12 cellular contexts compared by ENCODE assay signal in the genomic region with DNA sequence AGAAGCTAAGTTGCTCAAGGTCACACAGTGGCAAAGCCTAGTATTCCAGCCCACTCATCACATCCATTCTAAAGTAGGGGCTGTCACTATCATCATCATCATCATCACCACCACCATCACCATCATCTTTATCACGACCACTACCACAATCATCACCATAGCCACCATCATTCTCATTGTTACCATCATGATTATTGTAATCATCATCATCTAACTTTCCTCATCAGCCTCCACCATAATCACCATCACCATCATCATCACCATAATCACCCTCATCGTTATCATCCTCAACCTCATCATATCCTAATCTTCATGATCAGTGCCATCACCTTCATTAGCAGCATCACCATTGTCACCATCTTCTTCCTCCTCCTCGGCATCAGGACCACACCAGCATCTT. TPM values are rescaled to one million over a fixed set of nuclear protein-coding genes. Genes with fewer than 3 reads are reported as not detected.
"Had no signal": no experiment of that assay in that cellular context is flagged by ENCODE, and none has a peak within 500 bp of the region (broad histone marks: within the 10 kb centered on the region; RNA-seq: fewer than 3 reads in every experiment).

No MANE protein-coding gene starts in this region.

- ATAC-seq: GM23338, HCT116 had no signal

- DNase-seq: GM23248, GOT3, H7, H9, HCEC 1CT, HFFc6 had no signal

- H3K9ac ChIP-seq: GM23248 had no signal

- H3K36me3 ChIP-seq: HAP-1 had no signal

- H3K4me1 ChIP-seq: HAP-1 had no signal

- H2AFZ ChIP-seq: GM23248, GM23338 had no signal

- H3K4me2 ChIP-seq: GM23338 had no signal

- H3K27ac ChIP-seq: GM23248 had no signal

- H3K9me3 ChIP-seq: HAP-1 had no signal

- FAIRE-seq: H1, H54 had no signal

- H3K4me3 ChIP-seq: GM23248, GM23338, HAP-1 had no signal

RNA-seq across cellular contexts. Expression of a gene that starts 48.7 kb away (rescaled TPM):
- total RNA-seq: GM23248, H4, HFFc6 had no signal
- polyA plus RNA-seq: GM23248 had no signal
